ENCODE assay signal across 17 cellular contexts in the genomic region with DNA sequence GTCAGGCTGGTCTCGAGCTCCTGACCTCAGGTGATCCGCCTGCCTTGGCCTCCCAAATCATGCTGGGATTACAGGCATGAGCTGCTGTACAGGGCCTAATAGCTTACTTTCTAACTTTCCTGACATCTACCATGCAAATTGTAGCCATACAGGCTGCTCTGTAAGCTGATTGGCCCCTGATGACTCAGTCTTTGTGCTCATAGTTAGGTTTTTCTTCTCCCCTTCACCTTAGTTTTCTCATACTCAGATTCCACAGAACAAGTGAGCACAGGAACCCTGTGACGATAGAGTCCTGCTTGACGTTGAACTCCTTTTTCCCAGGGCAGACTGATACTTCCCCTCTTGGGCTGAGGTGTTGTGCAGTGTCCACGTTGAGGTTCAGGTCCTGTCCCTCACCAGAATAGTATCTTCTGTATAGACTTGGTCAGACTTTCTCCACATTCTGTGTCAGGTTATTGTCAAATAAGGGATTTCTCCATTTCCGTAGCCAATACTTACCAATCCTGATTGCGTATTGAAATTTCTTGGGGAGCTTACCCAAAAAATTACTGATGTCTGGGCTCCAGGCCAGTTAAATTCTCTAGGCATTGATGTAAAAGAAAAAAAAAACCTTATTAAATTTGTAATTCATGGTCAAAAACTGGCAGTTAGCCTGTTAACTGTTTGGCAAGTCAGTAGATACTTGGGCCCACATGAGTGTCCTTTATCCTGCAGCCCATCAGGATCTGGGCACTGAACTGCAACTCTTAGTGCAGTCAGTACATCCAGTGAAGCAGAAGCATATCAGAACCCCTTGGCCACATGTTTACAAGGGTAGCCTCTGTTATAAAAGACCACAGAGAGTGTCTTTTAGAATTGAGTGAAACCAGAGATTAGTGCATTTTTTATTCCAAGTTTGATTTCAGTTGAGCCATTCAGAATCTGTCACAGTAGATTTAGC.
DNase-seq lines count a peak whose midpoint lies in the region; ATAC-seq and TF ChIP-seq lines count a peak whose summit lies in the region.
"Had no signal": no experiment of that assay in that cellular context is flagged by ENCODE, and none has a peak within 500 bp of the region (broad histone marks: within the 10 kb centered on the region; RNA-seq: fewer than 3 reads in every experiment).

No MANE protein-coding gene starts in this region.

- peaks cover 10% of the 10 kb centered on the region for H3K79me2 ChIP-seq in mammary epithelial cell (ENCODE audit: insufficient read depth, low read length)

- dilution Hi-C loops in mammary epithelial cell (cut with HindIII; ENCODE audit: low sequenced_read_pairs): no loop called here

- H3K4me3 Mint-ChIP-seq in WTC11: no peak overlapping the region
- no peak overlapping the region for H3K4me3 Mint-ChIP-seq in type B pancreatic cell

- ATAC-seq in WTC11 (no peak), heart left ventricle (peak; percentile 36 to 65 (median 58))

- H3K27me3 ChIP-seq in mammary epithelial cell (ENCODE audit: insufficient read depth, low read length): no peaks in the 10 kb centered on the region
- H3K27me3 ChIP-seq in breast epithelium: no peaks in the 10 kb centered on the region
- H3K27me3 ChIP-seq in heart left ventricle: no peaks in the 10 kb centered on the region
- H3K27me3 ChIP-seq: colonic mucosa had no signal

- TF ChIP-seq POLR2A in breast epithelium (IDR thresholded peaks at IDR 0.05) (no peak), heart left ventricle (IDR thresholded peaks at IDR 0.05) (no peak)

- no peak overlapping the region for H3K4me2 ChIP-seq in mammary epithelial cell (ENCODE audit: insufficient read depth, low read depth, low read length)

- H3K36me3 Mint-ChIP-seq in WTC11: peaks cover 44% of the 10 kb centered on the region
- peaks cover 46% of the 10 kb centered on the region for H3K36me3 Mint-ChIP-seq in type B pancreatic cell

- CTCF ChIA-PET in mammary epithelial cell (lab: Charles Lee; ENCODE audit: low non-redundant PET): no interaction called here
- CTCF ChIA-PET in WTC11 (lab: Charles Lee): interaction anchor here (1.0 to 1.3 kb wide), 4 partner anchors 10 to 217 kb away, joined by 3 to 6 read pairs (median 3); a partner anchor contains a TSS
- CTCF ChIA-PET in GM10248 (lab: Yijun Ruan, JAX): interaction anchor here (1.1 to 2.4 kb wide), 3 partner anchors 10 to 39 kb away, joined by 3 to 8 read pairs (median 7); no protein-coding TSS in a partner anchor

- H3K4me1 ChIP-seq in mammary epithelial cell (ENCODE audit: insufficient read depth, low read length) (no peaks in the 10 kb centered on the region), breast epithelium (no peaks in the 10 kb centered on the region), heart left ventricle (peaks cover 0 to 17% (median 5%) of the 10 kb centered on the region in 12 donors)
- H3K4me1 ChIP-seq: colonic mucosa had no signal

- BruUV-seq in mammary epithelial cell (replicated peaks; lab: Mats Ljungman, UMichigan): no TSS peak

- H3K36me3 ChIP-seq in mammary epithelial cell (ENCODE audit: insufficient read depth, low read length): peaks cover 13% of the 10 kb centered on the region
- H3K36me3 ChIP-seq in breast epithelium: no peaks in the 10 kb centered on the region
- H3K36me3 ChIP-seq in heart left ventricle: peaks cover 0 to 84% (median 62%) of the 10 kb centered on the region in 9 donors

- H3K9me3 Mint-ChIP-seq in WTC11 (peaks cover 16% of the 10 kb centered on the region), type B pancreatic cell (no peaks in the 10 kb centered on the region)

- POLR2A ChIA-PET in WTC11 (lab: Charles Lee) (interaction anchor here (1.0 kb wide), 1 partner anchor 217 kb away, joined by 3 read pairs; a partner anchor contains a TSS), GM10248 (lab: Yijun Ruan, JAX) (no interaction called here)

- in situ Hi-C loops in mammary epithelial cell (cut with MboI; ENCODE audit: low sequenced_read_pairs in 2 of 2): no loop called here

- peak; percentile 47 for DNase-seq in mammary epithelial cell
- no peak for DNase-seq in breast epithelium (ENCODE audit: low spot score in 2 of 2)
- no peak for DNase-seq in WTC11 (ENCODE audit: low spot score)
- no peak for DNase-seq in heart left ventricle
- no peak for DNase-seq in type B pancreatic cell (ENCODE audit: extremely low spot score, unreplicated experiment)
- DNase-seq in RPMI8226: no peak
- no peak for DNase-seq in GM10248 (ENCODE audit: extremely low spot score)
- DNase-seq in NCI-H345 treated with DMSO at 0.1 percent for 48 hours (lab: John Stamatoyannopoulos, UW; ENCODE audit: unreplicated experiment): no peak
- DNase-seq: activated CD4-positive, alpha-beta T cell treated with anti-CD3 and anti-CD28 coated beads for 48 hours; amniotic stem cell; colonic mucosa; KG1; kidney; NCI-H1092 treated with DMSO at 0.1 percent for 48 hours; SHP77 treated with DMSO at 0.1 percent for 48 hours; stimulated activated naive CD4-positive, alpha-beta T cell had no signal

- H3K27ac Mint-ChIP-seq in WTC11: peak overlapping the region; percentile 90; the same call in 1 of the 2 replicates
- H3K27ac Mint-ChIP-seq in type B pancreatic cell: peak overlapping the region; percentile 52

- WGBS in mammary epithelial cell (ENCODE audit: low coverage, missing lambda C conversion rate): 98% methylated on average over 5 of the region's 7 CpGs
- WGBS in heart left ventricle, 4 donors: 89 to 95% (median 91%) methylated on average over 7 of the region's 7 CpGs

- H2AFZ ChIP-seq in mammary epithelial cell (ENCODE audit: low read depth, low read length): no peak overlapping the region
- H2AFZ ChIP-seq: parathyroid adenoma had no signal

- H3K9me3 ChIP-seq in mammary epithelial cell (replicated peaks; ENCODE audit: insufficient read depth, low read length) (no peaks in the 10 kb centered on the region), breast epithelium (no peaks in the 10 kb centered on the region), heart left ventricle (no peaks in the 10 kb centered on the region)
- H3K9me3 ChIP-seq: colonic mucosa had no signal

- H3K4me3 ChIP-seq in mammary epithelial cell (replicated peaks in 1 of 3; ENCODE audit: insufficient read depth in 1 of 3, low read depth in 2 of 3, low read length in 3 of 3) (no peak overlapping the region), breast epithelium (no peak overlapping the region), heart left ventricle (no peak overlapping the region)
- H3K4me3 ChIP-seq: colonic mucosa had no signal

- TF ChIP-seq CTCF in mammary epithelial cell (conservative IDR thresholded peaks at IDR 0.05 in 1 of 2, IDR thresholded peaks at IDR 0.05 in 1 of 2; ENCODE audit: extremely low read depth in 1 of 2, insufficient read depth in 1 of 2, low read depth in 1 of 2, low read length in 2 of 2) (no peak), breast epithelium (IDR thresholded peaks at IDR 0.05) (no peak), WTC11 (IDR thresholded peaks at IDR 0.05) (no peak), heart left ventricle (IDR thresholded peaks at IDR 0.05) (no peak), type B pancreatic cell (conservative IDR thresholded peaks at IDR 0.05) (no peak), GM10248 (IDR thresholded peaks at IDR 0.05; ENCODE audit: control extremely low read depth, extremely low read depth, low read depth, missing control alignments) (no peak)

- H3K27me3 Mint-ChIP-seq in WTC11 (ENCODE audit: low read depth): no peaks in the 10 kb centered on the region
- H3K27me3 Mint-ChIP-seq in type B pancreatic cell: no peaks in the 10 kb centered on the region

- H3K27ac ChIP-seq in mammary epithelial cell (ENCODE audit: insufficient read depth, low read depth, low read length) (no peak overlapping the region), breast epithelium (no peak overlapping the region), heart left ventricle (peak overlapping the region in 1 of 12 donors; percentile 37)
- H3K27ac ChIP-seq: colonic mucosa, parathyroid adenoma had no signal

- peaks cover 32% of the 10 kb centered on the region for H3K4me1 Mint-ChIP-seq in WTC11
- no peaks in the 10 kb centered on the region for H3K4me1 Mint-ChIP-seq in type B pancreatic cell (ENCODE audit: unreplicated experiment)

- intact Hi-C loops in mammary epithelial cell (cut with micrococcal nuclease) (no loop called here), breast epithelium (cut with DNase I; ENCODE audit: low total_unique reads) (no loop called here), heart left ventricle (cut with DNase I) (loop anchor here in 1 of 10 donors (10.0 kb wide), 1 partner anchor 80 kb away; no protein-coding TSS in a partner anchor)

- no peak overlapping the region for H3K9ac ChIP-seq in mammary epithelial cell (ENCODE audit: insufficient read depth, low read length)
- H3K9ac ChIP-seq: parathyroid adenoma had no signal

- no peaks in the 10 kb centered on the region for H4K20me1 ChIP-seq in mammary epithelial cell (ENCODE audit: insufficient read depth, low read length)

TF ChIP-seq in WTC11, 78 proteins besides CTCF, POLR2A, EP300 and RAD21 (continues in another document):
- TF ChIP-seq, protein P1, sequence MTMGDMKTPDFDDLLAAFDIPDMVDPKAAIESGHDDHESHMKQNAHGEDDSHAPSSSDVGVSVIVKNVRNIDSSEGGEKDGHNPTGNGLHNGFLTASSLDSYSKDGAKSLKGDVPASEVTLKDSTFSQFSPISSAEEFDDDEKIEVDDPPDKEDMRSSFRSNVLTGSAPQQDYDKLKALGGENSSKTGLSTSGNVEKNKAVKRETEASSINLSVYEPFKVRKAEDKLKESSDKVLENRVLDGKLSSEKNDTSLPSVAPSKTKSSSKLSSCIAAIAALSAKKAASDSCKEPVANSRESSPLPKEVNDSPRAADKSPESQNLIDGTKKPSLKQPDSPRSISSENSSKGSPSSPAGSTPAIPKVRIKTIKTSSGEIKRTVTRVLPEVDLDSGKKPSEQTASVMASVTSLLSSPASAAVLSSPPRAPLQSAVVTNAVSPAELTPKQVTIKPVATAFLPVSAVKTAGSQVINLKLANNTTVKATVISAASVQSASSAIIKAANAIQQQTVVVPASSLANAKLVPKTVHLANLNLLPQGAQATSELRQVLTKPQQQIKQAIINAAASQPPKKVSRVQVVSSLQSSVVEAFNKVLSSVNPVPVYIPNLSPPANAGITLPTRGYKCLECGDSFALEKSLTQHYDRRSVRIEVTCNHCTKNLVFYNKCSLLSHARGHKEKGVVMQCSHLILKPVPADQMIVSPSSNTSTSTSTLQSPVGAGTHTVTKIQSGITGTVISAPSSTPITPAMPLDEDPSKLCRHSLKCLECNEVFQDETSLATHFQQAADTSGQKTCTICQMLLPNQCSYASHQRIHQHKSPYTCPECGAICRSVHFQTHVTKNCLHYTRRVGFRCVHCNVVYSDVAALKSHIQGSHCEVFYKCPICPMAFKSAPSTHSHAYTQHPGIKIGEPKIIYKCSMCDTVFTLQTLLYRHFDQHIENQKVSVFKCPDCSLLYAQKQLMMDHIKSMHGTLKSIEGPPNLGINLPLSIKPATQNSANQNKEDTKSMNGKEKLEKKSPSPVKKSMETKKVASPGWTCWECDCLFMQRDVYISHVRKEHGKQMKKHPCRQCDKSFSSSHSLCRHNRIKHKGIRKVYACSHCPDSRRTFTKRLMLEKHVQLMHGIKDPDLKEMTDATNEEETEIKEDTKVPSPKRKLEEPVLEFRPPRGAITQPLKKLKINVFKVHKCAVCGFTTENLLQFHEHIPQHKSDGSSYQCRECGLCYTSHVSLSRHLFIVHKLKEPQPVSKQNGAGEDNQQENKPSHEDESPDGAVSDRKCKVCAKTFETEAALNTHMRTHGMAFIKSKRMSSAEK (CRISPR knock-in tag; IDR thresholded peaks at IDR 0.05; ENCODE audit: borderline replicate concordance): no peak
